Comparison of ENCODE assay signal across 1 cellular context in genomic region chr7:149783386-149784250, GRCh38.
TF ChIP-seq lines count a peak whose summit lies in the region.

No MANE protein-coding gene starts in this region.

TF ChIP-seq in GM23338, 12 proteins besides CTCF, POLR2A, EP300 and RAD21 (continued from another document):
- TF ChIP-seq REST (IDR thresholded peaks at IDR 0.05; ENCODE audit: unreplicated experiment) (no peak), ETS1 (IDR thresholded peaks at IDR 0.05) (no peak), EZH2 (IDR thresholded peaks at IDR 0.05; ENCODE audit: low read depth, unreplicated experiment) (no peak), CREB1 (CRISPR knock-in tag; IDR thresholded peaks at IDR 0.05; ENCODE audit: low read depth) (no peak), ZNF462 (CRISPR knock-in tag; IDR thresholded peaks at IDR 0.05) (no peak), STAT1 (IDR thresholded peaks at IDR 0.05; ENCODE audit: unreplicated experiment) (no peak), ZNF331 (CRISPR knock-in tag; IDR thresholded peaks at IDR 0.05; ENCODE audit: low read depth) (no peak), EZH2phosphoT487 (IDR thresholded peaks at IDR 0.05; ENCODE audit: unreplicated experiment) (no peak)
TF ChIP-seq in GM23338: peak in this region for 0.
